ENCODE assay signal across 8 cellular contexts in the genomic region with DNA sequence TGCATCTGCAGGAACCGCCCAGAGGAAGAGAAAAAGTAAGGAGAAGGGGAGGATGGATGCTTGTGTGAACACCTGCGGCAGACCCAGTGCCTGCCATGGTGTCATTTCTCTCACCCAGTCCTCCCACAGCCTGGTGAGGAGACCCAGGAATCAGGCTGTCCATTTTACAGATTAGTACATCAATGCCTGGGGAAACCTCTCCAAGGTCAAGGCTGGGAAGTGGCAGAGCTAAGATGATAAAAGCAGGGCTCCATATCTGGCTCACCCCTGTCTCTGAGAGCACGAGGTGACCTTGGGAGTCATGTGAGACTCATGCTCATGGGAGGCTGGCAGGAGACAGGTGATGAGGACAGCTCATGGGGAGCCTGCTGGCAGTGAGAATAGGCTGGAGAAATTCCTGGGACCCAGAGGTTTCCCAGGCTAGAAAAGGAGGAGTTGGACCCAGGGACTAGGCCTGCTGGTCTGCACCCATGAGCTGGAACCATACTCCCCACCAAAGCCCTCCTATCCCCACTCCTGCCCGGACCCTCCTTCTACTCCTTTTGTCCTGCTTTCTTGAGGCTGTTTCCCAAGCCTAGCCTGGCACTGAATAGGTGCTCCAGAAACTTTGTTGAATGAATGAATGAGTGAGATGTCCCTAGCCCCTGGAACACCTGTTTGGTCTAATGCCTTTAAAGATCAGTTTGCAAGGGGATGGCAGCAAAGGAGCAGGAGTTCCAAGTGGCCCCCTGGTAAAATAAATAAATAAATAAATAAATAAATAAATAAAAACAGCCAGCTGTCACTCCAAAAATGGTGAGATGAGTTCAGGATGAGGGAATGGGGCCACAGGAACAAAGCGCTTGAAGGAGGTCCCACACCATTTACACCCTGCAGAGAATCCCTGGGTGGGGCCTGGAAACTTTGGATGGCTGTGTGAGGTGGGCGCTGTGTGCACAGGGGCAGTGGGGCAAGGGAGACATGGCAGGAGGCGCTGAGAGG. TPM values are rescaled to one million over a fixed set of nuclear protein-coding genes. Genes with fewer than 3 reads are reported as not detected.
DNase-seq lines count a peak whose midpoint lies in the region; ATAC-seq, FAIRE-seq and TF ChIP-seq lines count a peak whose summit lies in the region.

No MANE protein-coding gene starts in this region.

- no peak overlapping the region for H3K18ac ChIP-seq in H1 (ENCODE audit: extremely low read depth, low read length)

- no peak overlapping the region for H2BK120ac ChIP-seq in H1 (replicated peaks; ENCODE audit: low read depth, low read length)

- no peak overlapping the region for H4K5ac ChIP-seq in H1 (ENCODE audit: insufficient read length, low read depth, low read length)

- WGBS in H1 (ENCODE audit: extremely low coverage in 1 of 2, insufficient coverage in 1 of 2, insufficient read length in 1 of 2, insufficient replicate concordance in 2 of 2, low coverage in 1 of 2, low lambda C conversion rate in 2 of 2, missing lambda C conversion rate in 1 of 2), 2 experiments, result 88% methylated on average over 7 of the region's 7 CpGs; no CpG with 5 or more reads in 1 of the 2 experiments

- no peaks in the 10 kb centered on the region for H3F3A ChIP-seq in neural cell (ENCODE audit: insufficient read depth, low read length, poor library complexity, severe bottlenecking)

- TF ChIP-seq EP300 in H1 (IDR thresholded peaks at IDR 0.05; ENCODE audit: borderline replicate concordance in 1 of 2, low read depth in 2 of 2, low read length in 2 of 2) (no peak), neural cell (conservative IDR thresholded peaks at IDR 0.05; ENCODE audit: poor library complexity, severe bottlenecking) (no peak)

- DNase-seq in NT2/D1 (ENCODE audit: low read depth, low spot score) (no peak), H1 (ENCODE audit: low read depth in 1 of 2, low spot score in 2 of 2) (no peak), G401 (ENCODE audit: low spot score) (no peak), NCI-H187 treated with DMSO at 0.1 percent for 48 hours (lab: John Stamatoyannopoulos, UW) (no peak), GM10266 (ENCODE audit: extremely low spot score) (no peak)

- no peak overlapping the region for H3K23ac ChIP-seq in H1 (ENCODE audit: insufficient read length)

- no peak overlapping the region for H2BK20ac ChIP-seq in H1 (ENCODE audit: low read length)

- H3K4ac ChIP-seq in H1 (replicated peaks; ENCODE audit: insufficient read length, low read depth, low read length), result no peak overlapping the region

- no peak overlapping the region for H2BK5ac ChIP-seq in H1 (ENCODE audit: low read depth, low read length)

- CTCF ChIA-PET in H1 (lab: Charles Lee; ENCODE audit: partially characterized antibody), result interaction anchor here (0.8 to 1.9 kb wide), 6 partner anchors 8 to 149 kb away, joined by 3 to 6 read pairs (median 3); no protein-coding TSS in a partner anchor

- H3K4me3 ChIP-seq in BLaER1 treated with 17β-estradiol and CSF1 and Interleukin-3, amounts not matched to agents 10 nM and 100 nM, result peak overlapping the region; percentile 71 to 98 (median 91)
- peak overlapping the region; percentile 87 for H3K4me3 ChIP-seq in NT2/D1 (ENCODE audit: insufficient read length, low read depth)
- peak overlapping the region; percentile 70 to 99 (median 84); a peak in 6 of 8 replicates for H3K4me3 ChIP-seq in H1 (ENCODE audit: extremely low read depth in 1 of 4, insufficient read depth in 2 of 4, low read depth in 3 of 4, low read length in 4 of 4)
- peak overlapping the region; percentile 93 for H3K4me3 ChIP-seq in neural cell (ENCODE audit: low read length)

- H3K79me2 ChIP-seq in H1 (ENCODE audit: control insufficient read depth in 1 of 2, insufficient read depth in 2 of 2, low read length in 2 of 2) (peaks cover 0 to 17% of the 10 kb centered on the region in 2 experiments; a peak in 2 of 4 replicates), neural cell (replicated peaks; ENCODE audit: insufficient read depth, low read length) (peaks cover 22% of the 10 kb centered on the region)

- peak overlapping the region; percentile 88 to 99 (median 97) for H3K4me2 ChIP-seq in BLaER1 treated with 17β-estradiol and CSF1 and Interleukin-3, amounts not matched to agents 10 nM and 100 nM
- H3K4me2 ChIP-seq in H1 (ENCODE audit: insufficient read depth in 1 of 2, low read depth in 2 of 2, low read length in 2 of 2), result peak overlapping the region; percentile 91 to 94
- H3K4me2 ChIP-seq in neural cell (ENCODE audit: low read length), result peak overlapping the region; percentile 97

- no peak for TF ChIP-seq RAD21 in H1 (IDR thresholded peaks at IDR 0.05 in 1 of 2, conservative IDR thresholded peaks at IDR 0.05 in 1 of 2; ENCODE audit: low read depth in 2 of 2, low read length in 2 of 2)
- no peak for TF ChIP-seq RAD21 in neural cell (conservative IDR thresholded peaks at IDR 0.05)

- peak overlapping the region in 5 of 11 experiments; percentile 90 to 95 (median 92); a peak in 7 of 22 replicates for H3K27ac ChIP-seq in BLaER1 treated with 17β-estradiol and CSF1 and Interleukin-3, amounts not matched to agents 10 nM and 100 nM
- H3K27ac ChIP-seq in H1 (ENCODE audit: low read depth, low read length) (no peak overlapping the region), neural cell (ENCODE audit: low read length) (no peak overlapping the region)

- no peak for FAIRE-seq in H1 (lab: Jason Lieb, UNC)

- H2BK15ac ChIP-seq in H1 (ENCODE audit: low read length), result no peak overlapping the region

- no peak overlapping the region for H3K14ac ChIP-seq in H1 (ENCODE audit: insufficient read length)

- H3K56ac ChIP-seq in H1 (replicated peaks; ENCODE audit: insufficient read length, low read depth, low read length), result no peak overlapping the region

- in situ Hi-C loops in G401 (cut with HindIII; ENCODE audit: low sequenced_read_pairs), result no loop called here

- peak overlapping the region; percentile 89 to 97 (median 96) for H3K9ac ChIP-seq in BLaER1 treated with 17β-estradiol and CSF1 and Interleukin-3, amounts not matched to agents 10 nM and 100 nM
- peak overlapping the region; percentile 97 for H3K9ac ChIP-seq in NT2/D1 (ENCODE audit: insufficient read length, low read depth)
- peak overlapping the region in 1 of 4 experiments; percentile 79; a peak in 1 of 7 replicates for H3K9ac ChIP-seq in H1 (replicated peaks in 1 of 4; ENCODE audit: extremely low read depth in 1 of 4, low read depth in 3 of 4, low read length in 3 of 4)
- peak overlapping the region; percentile 95 for H3K9ac ChIP-seq in neural cell (ENCODE audit: low read length)

- no peak overlapping the region for H2AK5ac ChIP-seq in H1 (ENCODE audit: low read depth, low read length)

- H2BK12ac ChIP-seq in H1 (ENCODE audit: low read depth, low read length), result peak overlapping the region; percentile 23; the same call in 1 of the 2 replicates

- ATAC-seq in HG03196 (IDR thresholded peaks at IDR 0.05; ENCODE audit: unreplicated experiment), result no peak

- peaks cover 9% of the 10 kb centered on the region for H3K79me1 ChIP-seq in H1 (ENCODE audit: low read depth, low read length)

- TF ChIP-seq CTCF in H1 (IDR thresholded peaks at IDR 0.05; ENCODE audit: control extremely low read depth in 1 of 3, insufficient read depth in 1 of 3, low read depth in 1 of 3, low read length in 3 of 3) (no peak), neural cell (IDR thresholded peaks at IDR 0.05; ENCODE audit: poor library complexity, severe bottlenecking) (no peak), GM10266 (IDR thresholded peaks at IDR 0.05; ENCODE audit: control insufficient read depth, insufficient read depth, low read depth, missing control alignments) (no peak)

- no peaks in the 10 kb centered on the region for H3K9me3 ChIP-seq in BLaER1 treated with 17β-estradiol and CSF1 and Interleukin-3, amounts not matched to agents 10 nM and 100 nM (replicated peaks in 1 of 11)
- H3K9me3 ChIP-seq in NT2/D1 (ENCODE audit: insufficient read depth, low read length) (no peaks in the 10 kb centered on the region), H1 (ENCODE audit: insufficient read depth in 2 of 2, low read depth in 1 of 2, low read length in 1 of 2) (no peaks in the 10 kb centered on the region), neural cell (ENCODE audit: low read length) (no peaks in the 10 kb centered on the region)

- POLR2A ChIA-PET in H1 (lab: Charles Lee; ENCODE audit: partially characterized antibody), result interaction anchor here (0.5 to 1.6 kb wide), 11 partner anchors 9 to 90 kb away, joined by 3 to 6 read pairs (median 3); no protein-coding TSS in a partner anchor

- H4K8ac ChIP-seq in H1 (ENCODE audit: extremely low read depth, insufficient read depth, low read length), result no peak overlapping the region

- H3K4me1 ChIP-seq in BLaER1 treated with 17β-estradiol and CSF1 and Interleukin-3, amounts not matched to agents 10 nM and 100 nM, result peaks cover 22 to 30% (median 27%) of the 10 kb centered on the region in 10 experiments
- H3K4me1 ChIP-seq in NT2/D1 (ENCODE audit: insufficient read depth, insufficient read length) (peaks cover 2% of the 10 kb centered on the region), H1 (replicated peaks in 1 of 4; ENCODE audit: control insufficient read depth in 3 of 4, insufficient read depth in 4 of 4, low read length in 3 of 4) (peaks cover 0 to 8% (median 0%) of the 10 kb centered on the region in 4 experiments; a peak in 2 of 7 replicates)

- no peaks in the 10 kb centered on the region for H3K27me3 ChIP-seq in BLaER1 treated with 17β-estradiol and CSF1 and Interleukin-3, amounts not matched to agents 10 nM and 100 nM
- H3K27me3 ChIP-seq in NT2/D1 (ENCODE audit: insufficient read depth, insufficient read length), result no peaks in the 10 kb centered on the region
- H3K27me3 ChIP-seq in H1 (replicated peaks in 1 of 4; ENCODE audit: control insufficient read depth in 3 of 4, extremely low read depth in 1 of 4, insufficient read depth in 3 of 4, low read length in 3 of 4), result no peaks in the 10 kb centered on the region; a peak in 1 of 7 replicates
- H3K27me3 ChIP-seq in neural cell (ENCODE audit: insufficient read depth, low read depth, low read length), result no peaks in the 10 kb centered on the region

- H4K20me1 ChIP-seq in BLaER1 treated with 17β-estradiol and CSF1 and Interleukin-3, amounts not matched to agents 10 nM and 100 nM, result peaks cover 0 to 52% (median 29%) of the 10 kb centered on the region in 11 experiments; a peak in 16 of 22 replicates
- H4K20me1 ChIP-seq in H1 (replicated peaks in 1 of 2; ENCODE audit: control insufficient read depth in 1 of 2, insufficient read depth in 2 of 2, low read length in 2 of 2), result no peaks in the 10 kb centered on the region
- no peaks in the 10 kb centered on the region for H4K20me1 ChIP-seq in neural cell (ENCODE audit: insufficient read depth)

- H3K9me2 ChIP-seq in neural cell (ENCODE audit: insufficient read depth, low read length), result no peaks in the 10 kb centered on the region

- H2AFZ ChIP-seq in H1 (ENCODE audit: low read length) (no peak overlapping the region), neural cell (ENCODE audit: low read depth, low read length) (no peak overlapping the region)

- H3K23me2 ChIP-seq in H1 (ENCODE audit: low read depth, low read length), result peaks cover 9% of the 10 kb centered on the region; the same call in 1 of the 2 replicates

- H3K36me3 ChIP-seq in BLaER1 treated with 17β-estradiol and CSF1 and Interleukin-3, amounts not matched to agents 10 nM and 100 nM, result peaks cover 34 to 51% (median 46%) of the 10 kb centered on the region in 11 experiments
- H3K36me3 ChIP-seq in NT2/D1 (ENCODE audit: insufficient read depth, insufficient read length, low read length) (peaks cover 52% of the 10 kb centered on the region), H1 (ENCODE audit: control insufficient read depth in 2 of 4, insufficient read depth in 4 of 4, low read length in 3 of 4) (peaks cover 11 to 25% (median 17%) of the 10 kb centered on the region in 4 experiments; a peak in 6 of 8 replicates), neural cell (ENCODE audit: insufficient read depth, low read length) (no peaks in the 10 kb centered on the region)

- no peak for TF ChIP-seq POLR2A in H1 (IDR thresholded peaks at IDR 0.05; ENCODE audit: control extremely low read depth in 1 of 2, low read depth in 2 of 2, low read length in 2 of 2)

- no peak overlapping the region for H4K91ac ChIP-seq in H1 (replicated peaks; ENCODE audit: insufficient read length, low read length)

RNA-seq across cellular contexts. Expression of gene ZNF629, which starts 1.6 kb away (rescaled TPM):
- 19.3 and 19.5 TPM in 2 replicates for total RNA-seq in H1 (2021; fragmentation: NEBNext Ultra II Directional; extraction: Animal tissue kit (Norgen Biotek cat#: 25700))
- polyA plus RNA-seq in H1 (2011; rRNA removed) (11.0 and 13.6 TPM in 2 replicates), neural cell (10.4 and 14.1 TPM in 2 replicates)
- 8.2 TPM for polyA plus RNA-seq in H1 (2011; cell fraction: cytosol; rRNA removed)
- polyA plus RNA-seq in H1 (2011; cell fraction: nucleus; rRNA removed), result 21.5 TPM
- 14.4 to 17.5 TPM (median 15.0 TPM) in 4 replicates for polyA plus RNA-seq in H1 (2012, experiment 1 of 2)
- polyA plus RNA-seq in H1 (2012, experiment 2 of 2), result 11.9 TPM
- 12.5 TPM for polyA plus RNA-seq in H1 (2013, experiment 1 of 2)
- polyA plus RNA-seq in H1 (2013, experiment 2 of 2), result 11.1 TPM
- polyA minus RNA-seq in H1 (2011; rRNA and poly(A)+ RNA removed), result 9.9 and 11.1 TPM in 2 replicates
- 10.2 TPM for polyA minus RNA-seq in H1 (2011; cell fraction: cytosol; rRNA and poly(A)+ RNA removed)
- 18.8 TPM for polyA minus RNA-seq in H1 (2011; cell fraction: nucleus; rRNA and poly(A)+ RNA removed)
- 29.5 and 31.7 TPM in 2 replicates for polyA minus RNA-seq in neural cell
- total RNA-seq in G401 (2014; rRNA removed; shearing (Covaris generic)), result 18.4 and 27.6 TPM in 2 replicates

RNA-seq across cellular contexts. Expression of gene RNF40, which starts 23.3 kb away (rescaled TPM):
- total RNA-seq in H1 (2021; fragmentation: NEBNext Ultra II Directional; extraction: Animal tissue kit (Norgen Biotek cat#: 25700)), result 68.7 and 70.8 TPM in 2 replicates
- 36.9 and 38.5 TPM in 2 replicates for polyA plus RNA-seq in H1 (2011; rRNA removed)
- 35.0 TPM for polyA plus RNA-seq in H1 (2011; cell fraction: cytosol; rRNA removed)
- polyA plus RNA-seq in H1 (2011; cell fraction: nucleus; rRNA removed), result 113 TPM
- 48.2 to 55.3 TPM (median 49.7 TPM) in 4 replicates for polyA plus RNA-seq in H1 (2012, experiment 1 of 2)
- 41.0 TPM for polyA plus RNA-seq in H1 (2012, experiment 2 of 2)
- polyA plus RNA-seq in H1 (2013, experiment 1 of 2), result 25.7 TPM
- 25.3 TPM for polyA plus RNA-seq in H1 (2013, experiment 2 of 2)
- polyA minus RNA-seq in H1 (2011; rRNA and poly(A)+ RNA removed), result 69.9 and 90.6 TPM in 2 replicates
- 33.1 TPM for polyA minus RNA-seq in H1 (2011; cell fraction: cytosol; rRNA and poly(A)+ RNA removed)
- polyA minus RNA-seq in H1 (2011; cell fraction: nucleus; rRNA and poly(A)+ RNA removed), result 44.6 TPM
- 85.2 and 94.4 TPM in 2 replicates for polyA plus RNA-seq in neural cell
- 149 and 163 TPM in 2 replicates for polyA minus RNA-seq in neural cell
- total RNA-seq in G401 (2014; rRNA removed; shearing (Covaris generic)), result 136 and 189 TPM in 2 replicates

RNA-seq across cellular contexts. Expression of gene CFAP119, which starts 23.6 kb away (rescaled TPM):
- 5.2 and 6.0 TPM in 2 replicates for total RNA-seq in H1 (2021; fragmentation: NEBNext Ultra II Directional; extraction: Animal tissue kit (Norgen Biotek cat#: 25700))
- polyA plus RNA-seq in H1 (2011; rRNA removed), result 5.6 and 7.1 TPM in 2 replicates
- 8.1 TPM for polyA plus RNA-seq in H1 (2011; cell fraction: cytosol; rRNA removed)
- 21.1 TPM for polyA plus RNA-seq in H1 (2011; cell fraction: nucleus; rRNA removed)
- 4.8 to 7.5 TPM (median 6.4 TPM) in 4 replicates for polyA plus RNA-seq in H1 (2012, experiment 1 of 2)
- polyA plus RNA-seq in H1 (2012, experiment 2 of 2), result 2.6 TPM
- polyA plus RNA-seq in H1 (2013, experiment 1 of 2), result 4.8 TPM
- polyA plus RNA-seq in H1 (2013, experiment 2 of 2), result 5.5 TPM
- 1.4 and 1.9 TPM in 2 replicates for polyA minus RNA-seq in H1 (2011; rRNA and poly(A)+ RNA removed)
- polyA minus RNA-seq in H1 (2011; cell fraction: cytosol; rRNA and poly(A)+ RNA removed), result 3.4 TPM
- polyA minus RNA-seq in H1 (2011; cell fraction: nucleus; rRNA and poly(A)+ RNA removed), result 6.3 TPM
- polyA plus RNA-seq in neural cell, result 17.0 and 23.3 TPM in 2 replicates
- polyA minus RNA-seq in neural cell, result 5.4 and 5.8 TPM in 2 replicates
- 2.4 and 6.5 TPM in 2 replicates for total RNA-seq in G401 (2014; rRNA removed; shearing (Covaris generic))

RNA-seq across cellular contexts. Expression of gene PHKG2, which starts 37.2 kb away (rescaled TPM):
- total RNA-seq in H1 (2021; fragmentation: NEBNext Ultra II Directional; extraction: Animal tissue kit (Norgen Biotek cat#: 25700)), result 36.0 and 37.2 TPM in 2 replicates
- 53.4 and 63.9 TPM in 2 replicates for polyA plus RNA-seq in H1 (2011; rRNA removed)
- 43.7 TPM for polyA plus RNA-seq in H1 (2011; cell fraction: cytosol; rRNA removed)
- polyA plus RNA-seq in H1 (2011; cell fraction: nucleus; rRNA removed), result 123 TPM
- polyA plus RNA-seq in H1 (2012, experiment 1 of 2), result 30.6 to 44.5 TPM (median 43.0 TPM) in 4 replicates
- polyA plus RNA-seq in H1 (2012, experiment 2 of 2), result 47.4 TPM
- polyA plus RNA-seq in H1 (2013, experiment 1 of 2), result 28.4 TPM
- polyA plus RNA-seq in H1 (2013, experiment 2 of 2), result 26.2 TPM
- polyA minus RNA-seq in H1 (2011; rRNA and poly(A)+ RNA removed), result 29.9 and 30.1 TPM in 2 replicates
- 10.9 TPM for polyA minus RNA-seq in H1 (2011; cell fraction: cytosol; rRNA and poly(A)+ RNA removed)
- 43.9 TPM for polyA minus RNA-seq in H1 (2011; cell fraction: nucleus; rRNA and poly(A)+ RNA removed)
- 41.5 and 55.2 TPM in 2 replicates for polyA plus RNA-seq in neural cell
- polyA minus RNA-seq in neural cell, result 13.9 and 14.4 TPM in 2 replicates
- 35.9 TPM in 2 replicates for total RNA-seq in G401 (2014; rRNA removed; shearing (Covaris generic))
